23 cellular contexts compared by ENCODE assay signal in genomic region chr9:136685216-136685615, GRCh38. TPM values are rescaled to one million over a fixed set of nuclear protein-coding genes. Genes with fewer than 3 reads are reported as not detected.
DNase-seq lines count a peak whose midpoint lies in the region; TF ChIP-seq lines count a peak whose summit lies in the region.
"Had no signal": no experiment of that assay in that cellular context is flagged by ENCODE, and none has a peak within 500 bp of the region (broad histone marks: within the 10 kb centered on the region; RNA-seq: fewer than 3 reads in every experiment).

No MANE protein-coding gene starts in this region.

- peak overlapping the region; percentile 16 for H3K4me3 Mint-ChIP-seq in activated CD4-positive, alpha-beta T cell treated with anti-CD3 and anti-CD28 coated beads, Interleukin-2, amount 10 ng/mL, durations not matched to agents 7 days and 5 days
- H3K4me3 Mint-ChIP-seq in glutamatergic neuron (ENCODE audit: unreplicated experiment), result peak overlapping the region; percentile 46

- H3K27ac Mint-ChIP-seq in activated CD4-positive, alpha-beta T cell treated with anti-CD3 and anti-CD28 coated beads, Interleukin-2, amount 10 ng/mL, durations not matched to agents 7 days and 5 days, result no peak overlapping the region
- no peak overlapping the region for H3K27ac Mint-ChIP-seq in glutamatergic neuron (ENCODE audit: unreplicated experiment)
- H3K27ac Mint-ChIP-seq: stimulated activated naive B cell treated with anti-CD40 and anti-IgM and Interleukin-4, amounts not matched to agents 10 μg/mL and 1 μg/mL and 100 μg/mL, for 72 hours; WTC11 had no signal

- TF ChIP-seq CTCF in RWPE1 (conservative IDR thresholded peaks at IDR 0.05; ENCODE audit: low read depth) (no peak), glutamatergic neuron (IDR thresholded peaks at IDR 0.05; ENCODE audit: partially characterized antibody, unreplicated experiment) (no peak), transverse colon (IDR thresholded peaks at IDR 0.05) (no peak)

- peak overlapping the region; percentile 99 for H3K4me2 ChIP-seq in skeletal muscle satellite cell (ENCODE audit: low read length)

- H3K36me3 ChIP-seq in skeletal muscle satellite cell (ENCODE audit: insufficient read depth, low read length), result no peaks in the 10 kb centered on the region
- H3K36me3 ChIP-seq in transverse colon, result no peaks in the 10 kb centered on the region
- H3K36me3 ChIP-seq: ascending aorta had no signal

- TF ChIP-seq POLR2A in transverse colon (IDR thresholded peaks at IDR 0.05), result no peak

- CTCF ChIA-PET in activated CD4-positive, alpha-beta T cell treated with anti-CD3 and anti-CD28 coated beads, Interleukin-2, amount 10 ng/mL, durations not matched to agents 7 days and 5 days (lab: Charles Lee), result interaction anchor here (1.0 kb wide), 1 partner anchor 15 kb away, joined by 3 read pairs; no protein-coding TSS in a partner anchor
- CTCF ChIA-PET in RWPE1 (lab: Yijun Ruan, JAX), result interaction anchor here (0.6 to 2.5 kb wide), 5 partner anchors 8 to 333 kb away, joined by 3 to 22 read pairs (median 6); no protein-coding TSS in a partner anchor

- no peak overlapping the region for H3K4me3 ChIP-seq in skeletal muscle satellite cell (ENCODE audit: low read length)
- peak overlapping the region in 1 of 4 donors; percentile 70 for H3K4me3 ChIP-seq in transverse colon

- POLR2A ChIA-PET in activated CD4-positive, alpha-beta T cell treated with anti-CD3 and anti-CD28 coated beads, Interleukin-2, amount 10 ng/mL, durations not matched to agents 7 days and 5 days (lab: Charles Lee), result no interaction called here
- POLR2A ChIA-PET in RWPE1 (lab: Yijun Ruan, JAX; ENCODE audit: low non-redundant PET), result no interaction called here

- H3K27me3 ChIP-seq in skeletal muscle satellite cell (ENCODE audit: control insufficient read depth, insufficient read depth, low read length), result no peaks in the 10 kb centered on the region
- H3K27me3 ChIP-seq in transverse colon, result no peaks in the 10 kb centered on the region
- H3K27me3 ChIP-seq: ascending aorta, Peyer's patch, spleen had no signal

- H3K4me1 ChIP-seq in skeletal muscle satellite cell (ENCODE audit: control insufficient read depth, insufficient read depth, low read length), result peaks cover 14% of the 10 kb centered on the region
- H3K4me1 ChIP-seq in transverse colon, result peaks cover 18 to 46% (median 31%) of the 10 kb centered on the region in 4 donors
- H3K4me1 ChIP-seq: parathyroid adenoma had no signal

- DNase-seq in activated CD4-positive, alpha-beta T cell treated with anti-CD3 and anti-CD28 coated beads, Interleukin-2, amount 10 ng/mL, durations not matched to agents 7 days and 5 days, result no peak
- no peak for DNase-seq in activated CD4-positive, alpha-beta T cell treated with anti-CD3 and anti-CD28 coated beads for 48 hours
- DNase-seq in RWPE1 (ENCODE audit: low spot score), result no peak
- no peak for DNase-seq in glutamatergic neuron
- DNase-seq in COR-L47 (lab: John Stamatoyannopoulos, UW), result no peak
- DNase-seq in germinal center (ENCODE audit: low spot score), result no peak
- no peak for DNase-seq in transverse colon
- DNase-seq: activated gamma-delta T cell; islet precursor cell; NCI-H1417; NCI-H2171; NCI-H82; Peyer's patch; spleen; stimulated activated naive B cell treated with anti-CD40 and anti-IgM and Interleukin-4, amounts not matched to agents 10 μg/mL and 1 μg/mL and 100 μg/mL, for 72 hours had no signal

- H3K4me1 Mint-ChIP-seq in activated CD4-positive, alpha-beta T cell treated with anti-CD3 and anti-CD28 coated beads, Interleukin-2, amount 10 ng/mL, durations not matched to agents 7 days and 5 days, result peaks cover 5% of the 10 kb centered on the region
- peaks cover 11% of the 10 kb centered on the region for H3K4me1 Mint-ChIP-seq in glutamatergic neuron (ENCODE audit: low read depth, unreplicated experiment)

- TF ChIP-seq EP300 in transverse colon (IDR thresholded peaks at IDR 0.05; ENCODE audit: low read depth), result no peak

- H3K27ac ChIP-seq in RWPE1 (peak overlapping the region; percentile 84), transverse colon (no peak overlapping the region)
- H3K27ac ChIP-seq: ascending aorta, KMS-11, parathyroid adenoma had no signal

- peak overlapping the region; percentile 86 for H3K9ac ChIP-seq in skeletal muscle satellite cell (ENCODE audit: low read depth, low read length)
- H3K9ac ChIP-seq: parathyroid adenoma had no signal

- H3K9me3 Mint-ChIP-seq in activated CD4-positive, alpha-beta T cell treated with anti-CD3 and anti-CD28 coated beads, Interleukin-2, amount 10 ng/mL, durations not matched to agents 7 days and 5 days, result no peaks in the 10 kb centered on the region
- H3K9me3 Mint-ChIP-seq in glutamatergic neuron (ENCODE audit: unreplicated experiment), result no peaks in the 10 kb centered on the region
- H3K9me3 Mint-ChIP-seq: stimulated activated naive B cell treated with anti-CD40 and anti-IgM and Interleukin-4, amounts not matched to agents 10 μg/mL and 1 μg/mL and 100 μg/mL, for 72 hours; WTC11 had no signal

- in situ Hi-C loops in transverse colon (cut with MboI; ENCODE audit: low pct_ligation_motif_present in 1 of 4, low pct_unique_long_range_greater_than_20kb in 1 of 4, low sequenced_read_pairs in 3 of 4), result no loop called here

- H3K9me3 ChIP-seq in skeletal muscle satellite cell (replicated peaks; ENCODE audit: low read length), result no peaks in the 10 kb centered on the region
- H3K9me3 ChIP-seq in transverse colon, result no peaks in the 10 kb centered on the region
- H3K9me3 ChIP-seq: ascending aorta, Peyer's patch, spleen had no signal

- 88% methylated on average over 7 of the region's 7 CpGs; no CpG with 5 or more reads in 1 of the 2 donors for WGBS in transverse colon (ENCODE audit: low coverage in 1 of 2), 2 donors

- peaks cover 4% of the 10 kb centered on the region for H3K27me3 Mint-ChIP-seq in activated CD4-positive, alpha-beta T cell treated with anti-CD3 and anti-CD28 coated beads, Interleukin-2, amount 10 ng/mL, durations not matched to agents 7 days and 5 days
- H3K27me3 Mint-ChIP-seq in glutamatergic neuron (ENCODE audit: unreplicated experiment), result peaks cover 2% of the 10 kb centered on the region

- intact Hi-C loops in transverse colon (cut with DNase I; ENCODE audit: low total_unique reads), result loop anchor here (5.0 kb wide), 1 partner anchor 42 kb away; no protein-coding TSS in a partner anchor

- no peaks in the 10 kb centered on the region for H3K36me3 Mint-ChIP-seq in activated CD4-positive, alpha-beta T cell treated with anti-CD3 and anti-CD28 coated beads, Interleukin-2, amount 10 ng/mL, durations not matched to agents 7 days and 5 days (ENCODE audit: low read depth)
- H3K36me3 Mint-ChIP-seq in glutamatergic neuron (ENCODE audit: unreplicated experiment), result no peaks in the 10 kb centered on the region
- H3K36me3 Mint-ChIP-seq: stimulated activated naive B cell treated with anti-CD40 and anti-IgM and Interleukin-4, amounts not matched to agents 10 μg/mL and 1 μg/mL and 100 μg/mL, for 72 hours; WTC11 had no signal

RNA-seq across cellular contexts. Expression of gene AGPAT2, which starts 2.0 kb away (rescaled TPM):
- 10 to 100 TPM; 15.0 to 17.0 TPM for total RNA-seq in activated CD4-positive, alpha-beta T cell treated with anti-CD3 and anti-CD28 coated beads, Interleukin-2, amount 10 ng/mL, durations not matched to agents 7 days and 5 days
- total RNA-seq in glutamatergic neuron (ENCODE audit: unreplicated experiment) (72.8 TPM), transverse colon (100 to 1,000 TPM; 245 to 441 (median 290) TPM)
- 35.0 and 38.4 TPM in 2 replicates for total RNA-seq in skeletal muscle satellite cell (2012; rRNA removed)

RNA-seq across cellular contexts. Expression of gene EGFL7, which starts 22.5 kb away (rescaled TPM):
- under 1 TPM; 0.22 to 0.31 TPM for total RNA-seq in activated CD4-positive, alpha-beta T cell treated with anti-CD3 and anti-CD28 coated beads, Interleukin-2, amount 10 ng/mL, durations not matched to agents 7 days and 5 days
- 8.1 TPM for total RNA-seq in glutamatergic neuron (ENCODE audit: unreplicated experiment)
- 5.7 and 9.4 TPM in 2 replicates for total RNA-seq in skeletal muscle satellite cell (2012; rRNA removed)
- total RNA-seq in transverse colon, result 10 to 100 TPM; 12.3 to 64.7 (median 33.6) TPM

RNA-seq across cellular contexts. Expression of gene DIPK1B, which starts 27.2 kb away (rescaled TPM):
- total RNA-seq in activated CD4-positive, alpha-beta T cell treated with anti-CD3 and anti-CD28 coated beads, Interleukin-2, amount 10 ng/mL, durations not matched to agents 7 days and 5 days, result not detected
- total RNA-seq in glutamatergic neuron (ENCODE audit: unreplicated experiment) (71.3 TPM), transverse colon (10 to 100 TPM in 1 of 4 donors, 1 to 10 TPM in 3; 3.5 to 12.3 (median 3.9) TPM)
- total RNA-seq in skeletal muscle satellite cell (2012; rRNA removed), result 0.51 TPM in 1 of 2 replicates, not detected in the other

RNA-seq across cellular contexts. Expression of gene LCN10, which starts 57.5 kb away (rescaled TPM):
- not detected for total RNA-seq in activated CD4-positive, alpha-beta T cell treated with anti-CD3 and anti-CD28 coated beads, Interleukin-2, amount 10 ng/mL, durations not matched to agents 7 days and 5 days
- not detected for total RNA-seq in glutamatergic neuron (ENCODE audit: unreplicated experiment)
- not detected in 2 replicates for total RNA-seq in skeletal muscle satellite cell (2012; rRNA removed)
- 10 to 100 TPM in 1 of 4 donors, 1 to 10 TPM in 2, under 1 TPM in 1; 0.96 to 33.6 (median 3.3) TPM for total RNA-seq in transverse colon
- total RNA-seq: glomerular endothelial cell, H4, mononuclear cell had no signal
